In the genomic region with DNA sequence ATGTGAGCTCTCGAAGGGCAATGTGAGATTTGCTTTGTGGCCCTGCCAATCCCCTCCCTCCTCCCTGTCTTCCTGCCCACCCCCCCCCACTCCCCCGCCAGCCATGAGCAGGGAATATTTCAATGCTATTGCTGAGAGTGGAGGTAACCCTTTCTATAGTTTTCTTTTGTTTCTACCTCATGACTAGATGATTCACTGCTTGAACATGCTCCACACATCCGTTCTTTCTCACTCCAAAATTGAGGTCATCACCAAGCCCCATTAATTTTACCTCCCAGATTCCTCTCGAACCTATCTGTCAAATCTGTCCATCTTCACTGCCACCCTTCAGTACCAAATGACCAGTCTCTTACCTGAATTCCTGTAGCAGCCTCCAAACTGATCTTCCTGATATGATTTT, we compare ENCODE assay signal across 12 cellular contexts. TPM values are rescaled to one million over a fixed set of nuclear protein-coding genes. Genes with fewer than 3 reads are reported as not detected.
DNase-seq lines count a peak whose midpoint lies in the region; ATAC-seq and TF ChIP-seq lines count a peak whose summit lies in the region.
"Had no signal": no experiment of that assay in that cellular context is flagged by ENCODE, and none has a peak within 500 bp of the region (broad histone marks: within the 10 kb centered on the region; RNA-seq: fewer than 3 reads in every experiment).

No MANE protein-coding gene starts in this region.

- TF ChIP-seq POLR2A in esophagus muscularis mucosa (IDR thresholded peaks at IDR 0.05; ENCODE audit: low read depth) (no peak), sigmoid colon (IDR thresholded peaks at IDR 0.05) (no peak)

- no peaks in the 10 kb centered on the region for H3K9me3 ChIP-seq in GM23248 (ENCODE audit: low read depth)
- no peaks in the 10 kb centered on the region for H3K9me3 ChIP-seq in esophagus muscularis mucosa
- H3K9me3 ChIP-seq in sigmoid colon, result no peaks in the 10 kb centered on the region

- peaks cover 13% of the 10 kb centered on the region; the same call in 1 of the 2 replicates for H3F3A ChIP-seq in GM23248 (ENCODE audit: insufficient read depth)

- H3K27ac ChIP-seq in GM23248 (peak overlapping the region; percentile 98), RWPE1 (peak overlapping the region; percentile 94), esophagus muscularis mucosa (replicated peaks in 1 of 4) (peak overlapping the region in 3 of 4 donors; percentile 23 to 82 (median 81)), sigmoid colon (peak overlapping the region; percentile 30 to 85 (median 82))

- 0 out of 2 replicates have a peak overlapping the region, but pooled peaks have one; percentile 31 for H2AFZ ChIP-seq in GM23248

- H4K20me1 ChIP-seq in GM23248 (ENCODE audit: insufficient read depth), result no peaks in the 10 kb centered on the region

- no peak overlapping the region for H3K4me3 ChIP-seq in GM23248
- no peak overlapping the region for H3K4me3 ChIP-seq in esophagus muscularis mucosa
- no peak overlapping the region for H3K4me3 ChIP-seq in sigmoid colon

- H3K4me1 ChIP-seq in GM23248 (ENCODE audit: insufficient read depth) (peaks cover 39% of the 10 kb centered on the region), esophagus muscularis mucosa (peaks cover 23 to 55% (median 53%) of the 10 kb centered on the region in 4 donors), sigmoid colon (peaks cover 0 to 67% (median 43%) of the 10 kb centered on the region in 4 donors)

- H3K9me2 ChIP-seq in GM23248 (ENCODE audit: insufficient read depth), result no peaks in the 10 kb centered on the region

- TF ChIP-seq EP300 in esophagus muscularis mucosa (IDR thresholded peaks at IDR 0.05) (no peak), sigmoid colon (IDR thresholded peaks at IDR 0.05) (no peak)

- in situ Hi-C loops in GM23248 (cut with MboI), result no loop called here

- H3K36me3 ChIP-seq in GM23248 (ENCODE audit: low read depth) (no peaks in the 10 kb centered on the region), esophagus muscularis mucosa (peaks cover 0 to 9% (median 2%) of the 10 kb centered on the region in 4 donors), sigmoid colon (no peaks in the 10 kb centered on the region)

- peak; percentile 77 for DNase-seq in GM23248
- peak; percentile 89 for DNase-seq in RWPE1 (ENCODE audit: low spot score)
- DNase-seq in esophagus muscularis mucosa (ENCODE audit: extremely low spot score), result no peak
- DNase-seq in sigmoid colon, result no peak
- DNase-seq in activated T-cell treated with anti-CD3 and anti-CD28 coated beads, Interleukin-2, amount 50 U/mL, for 48 hours, result no peak
- DNase-seq: activated naive CD8-positive, alpha-beta T cell treated with anti-CD3 and anti-CD28 coated beads, Interleukin-2, amount 50 U/mL, for 24 hours; erythroblast; NCI-H1092 treated with DMSO at 0.1 percent for 48 hours; NCI-H748 treated with DMSO at 0.1 percent for 48 hours had no signal

- CTCF ChIA-PET in RWPE1 (lab: Yijun Ruan, JAX), result interaction anchor here (0.6 to 1.7 kb wide), 3 partner anchors 12 to 45 kb away, joined by 3 to 5 read pairs (median 4); a partner anchor contains a TSS

- no peak for ATAC-seq in HG02610 (IDR thresholded peaks at IDR 0.05; ENCODE audit: unreplicated experiment)
- no peak for ATAC-seq in HG03457 (IDR thresholded peaks at IDR 0.05; ENCODE audit: unreplicated experiment)
- ATAC-seq in HG03135 (IDR thresholded peaks at IDR 0.05; ENCODE audit: unreplicated experiment), result no peak
- ATAC-seq: activated naive CD8-positive, alpha-beta T cell treated with anti-CD3 and anti-CD28 coated beads, Interleukin-2, amount 50 U/mL, for 24 hours had no signal

- TF ChIP-seq CTCF in RWPE1 (conservative IDR thresholded peaks at IDR 0.05; ENCODE audit: low read depth) (no peak), esophagus muscularis mucosa (IDR thresholded peaks at IDR 0.05) (no peak), sigmoid colon (IDR thresholded peaks at IDR 0.05) (no peak)

- H3K4me2 ChIP-seq in GM23248 (ENCODE audit: unreplicated experiment), result peak overlapping the region; percentile 57

- H3K27me3 ChIP-seq in GM23248 (replicated peaks; ENCODE audit: insufficient read depth) (no peaks in the 10 kb centered on the region), esophagus muscularis mucosa (no peaks in the 10 kb centered on the region), sigmoid colon (no peaks in the 10 kb centered on the region)

- peak overlapping the region; percentile 84; the same call in 1 of the 2 replicates for H3K9ac ChIP-seq in GM23248

- H3K79me2 ChIP-seq in GM23248 (ENCODE audit: insufficient read depth), result no peaks in the 10 kb centered on the region

- intact Hi-C loops in esophagus muscularis mucosa (cut with DNase I) (loop anchor here (5.0 kb wide), 1 partner anchor 118 kb away; no protein-coding TSS in a partner anchor), sigmoid colon (cut with DNase I) (loop anchor here (2.0 to 5.0 kb wide), 2 partner anchors 47 to 55 kb away; no protein-coding TSS in a partner anchor)

- POLR2A ChIA-PET in RWPE1 (lab: Yijun Ruan, JAX; ENCODE audit: low non-redundant PET), result interaction anchor here (0.6 kb wide), 1 partner anchor 10 kb away, joined by 4 read pairs; no protein-coding TSS in a partner anchor

- 31 to 36% methylated on average over 4 of the region's 4 CpGs for WGBS in GM23248 (ENCODE audit: low coverage in 1 of 2, low lambda C conversion rate in 2 of 2, missing lambda C conversion rate in 2 of 2), 2 experiments
- 67% methylated on average over 4 of the region's 4 CpGs for WGBS in esophagus muscularis mucosa
- 83 to 87% methylated on average over 4 of the region's 4 CpGs for WGBS in sigmoid colon, 2 donors

RNA-seq across cellular contexts. Expression of a gene that starts 12.2 kb away (rescaled TPM):
- total RNA-seq in GM23248 (2014; rRNA removed; shearing (Covaris generic)), result 0.22 and 0.51 TPM in 2 replicates
- polyA plus RNA-seq in GM23248 (2016; fragmentation: Nextera tagmentation; extraction: Ambion mirVana) (0.66 and 1.6 TPM in 2 replicates), sigmoid colon (1 to 10 TPM; 1.4 to 4.0 (median 1.8) TPM)
- total RNA-seq in esophagus muscularis mucosa (1 to 10 TPM; 1.5 to 2.3 (median 1.7) TPM), sigmoid colon (1 to 10 TPM; 1.5 to 4.3 (median 2.5) TPM)

RNA-seq across cellular contexts. Expression of a gene that starts 23.8 kb away (rescaled TPM):
- total RNA-seq in GM23248 (2014; rRNA removed; shearing (Covaris generic)), result 165 and 185 TPM in 2 replicates
- 97.4 and 101 TPM in 2 replicates for polyA plus RNA-seq in GM23248 (2016; fragmentation: Nextera tagmentation; extraction: Ambion mirVana)
- total RNA-seq in esophagus muscularis mucosa, result 100 to 1,000 TPM; 212 to 293 (median 251) TPM
- 100 to 1,000 TPM; 135 to 283 (median 183) TPM for total RNA-seq in sigmoid colon
- 100 to 1,000 TPM in 1 of 3 donors, 10 to 100 TPM in 2; 96.7 to 120 (median 97.6) TPM for polyA plus RNA-seq in sigmoid colon

Comparison
In these comparisons a context has a peak if more than half of its experiments do, and no peak if none do; other contexts are left out.
1. DNase-seq: peak in GM23248 (single experiment) and RWPE1 (single experiment); none in esophagus muscularis mucosa (single experiment), sigmoid colon (single experiment) and activated T-cell treated with anti-CD3 and anti-CD28 coated beads, Interleukin-2, amount 50 U/mL, for 48 hours (0 of 2).
2. Peak in every context shown above with its lines, with median percentiles within 50 percentile points of each other: H3K27ac ChIP-seq.